Comparison of ENCODE assay signal across 8 cellular contexts in the genomic region with DNA sequence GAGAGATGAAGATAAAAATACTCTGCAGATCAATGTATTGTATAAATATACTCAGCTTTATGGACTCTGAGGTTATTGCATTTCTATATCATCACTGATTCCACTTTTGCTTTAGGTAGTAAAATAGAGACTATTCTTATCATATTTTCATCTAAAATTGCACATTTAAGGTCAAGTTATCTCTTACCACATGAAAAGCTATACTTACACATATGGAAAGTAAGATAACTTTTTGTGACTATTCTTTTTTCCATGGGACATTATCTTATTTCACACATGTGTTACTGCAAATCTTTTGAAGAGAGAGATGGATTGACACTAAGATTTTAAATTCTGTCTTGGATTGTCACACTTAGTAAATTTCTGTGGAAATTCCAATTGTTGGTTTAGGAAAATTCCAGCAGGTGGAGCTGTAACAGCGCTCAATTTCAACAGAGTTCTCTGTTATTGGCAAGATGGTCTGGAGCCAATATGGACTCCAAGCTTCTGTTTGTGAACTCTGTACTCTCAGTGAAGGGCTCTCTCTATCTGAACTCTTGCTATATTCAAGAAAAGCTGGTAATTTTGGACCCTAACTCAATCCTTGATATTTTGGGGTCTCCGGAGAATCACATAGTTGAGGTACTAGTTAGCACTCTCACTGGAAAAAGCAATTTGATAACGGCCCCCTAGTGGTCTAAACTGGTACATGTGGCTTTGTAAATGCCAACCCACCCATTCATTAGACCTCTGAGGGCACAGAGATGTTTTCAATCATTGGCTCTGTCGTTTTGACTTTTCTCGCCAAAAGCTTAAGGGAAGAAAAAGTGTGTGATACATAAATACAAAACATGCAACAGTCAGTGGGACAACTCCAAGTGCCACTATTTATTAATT.
A peak's percentile ranks its signal among the peaks of the same experiment; 100 is the strongest.
DNase-seq lines count a peak whose midpoint lies in the region; ATAC-seq lines count a peak whose summit lies in the region.

No MANE protein-coding gene starts in this region.

- H3K4me1 Mint-ChIP-seq in CD4-positive, alpha-beta memory T cell: peaks cover 0 to 8% (median 5%) of the 10 kb centered on the region in 4 donors
- H3K4me1 Mint-ChIP-seq in stimulated activated effector memory CD8-positive, alpha-beta T cell treated with anti-CD3 and anti-CD28 coated beads, Interleukin-12 subunit alpha, Interleukin-12 subunit beta, amount 100 ng/mL, for 72 hours: no peaks in the 10 kb centered on the region

- POLR2A ChIA-PET in CD4-positive, alpha-beta memory T cell (lab: Charles Lee; ENCODE audit: partially characterized antibody): interaction anchor here (0.7 to 2.2 kb wide), 13 partner anchors 15 to 673 kb away, joined by 3 to 25 read pairs (median 3); no protein-coding TSS in a partner anchor

- no CpG with 5 or more reads among the region's 5 CpGs for WGBS in mesendoderm (ENCODE audit: extremely low coverage, insufficient coverage, low lambda C conversion rate)

- no peaks in the 10 kb centered on the region for H3K9me3 ChIP-seq in CD4-positive, alpha-beta memory T cell (ENCODE audit: control insufficient read depth in 1 of 2, low read length in 2 of 2)

- peak overlapping the region; percentile 77 to 91 (median 85) for H3K4me3 Mint-ChIP-seq in CD4-positive, alpha-beta memory T cell
- peak overlapping the region; percentile 26 for H3K4me3 Mint-ChIP-seq in stimulated activated effector memory CD8-positive, alpha-beta T cell treated with anti-CD3 and anti-CD28 coated beads, Interleukin-12 subunit alpha, Interleukin-12 subunit beta, amount 100 ng/mL, for 72 hours

- no peak overlapping the region for H2BK15ac ChIP-seq in mesendoderm (replicated peaks; ENCODE audit: low read depth)

- no peak overlapping the region for H4K8ac ChIP-seq in mesendoderm (ENCODE audit: low read depth, low read length)

- H3K27me3 ChIP-seq in CD4-positive, alpha-beta memory T cell (ENCODE audit: insufficient read depth, low read length): no peaks in the 10 kb centered on the region
- no peaks in the 10 kb centered on the region for H3K27me3 ChIP-seq in mesendoderm (ENCODE audit: insufficient read depth, low read length, poor library complexity)

- no peaks in the 10 kb centered on the region for H3K4me1 ChIP-seq in CD4-positive, alpha-beta memory T cell (ENCODE audit: insufficient read depth, low read length)
- H3K4me1 ChIP-seq in mesendoderm (ENCODE audit: control insufficient read depth, low read depth, low read length): no peaks in the 10 kb centered on the region

- H3K23ac ChIP-seq in mesendoderm (ENCODE audit: low read length): no peak overlapping the region

- peak overlapping the region; percentile 13 to 27 for H3K4me3 ChIP-seq in CD4-positive, alpha-beta memory T cell (ENCODE audit: low read length in 2 of 2)
- H3K4me3 ChIP-seq in mesendoderm (ENCODE audit: low read length): no peak overlapping the region

- no peak overlapping the region for H3K27ac ChIP-seq in CD4-positive, alpha-beta memory T cell (ENCODE audit: low read depth, low read length)
- no peak overlapping the region for H3K27ac ChIP-seq in mesendoderm (ENCODE audit: low read depth, low read length)

- H3K79me2 ChIP-seq in mesendoderm (ENCODE audit: control insufficient read depth, insufficient read depth, low read length): no peaks in the 10 kb centered on the region

- no peak overlapping the region for H3K9ac ChIP-seq in mesendoderm (ENCODE audit: low read length)

- no peaks in the 10 kb centered on the region for H3K36me3 ChIP-seq in CD4-positive, alpha-beta memory T cell (ENCODE audit: insufficient read depth, low read length)
- no peaks in the 10 kb centered on the region for H3K36me3 ChIP-seq in mesendoderm (ENCODE audit: control insufficient read depth, insufficient read depth, low read length)

- DNase-seq in CD4-positive, alpha-beta memory T cell: peak; percentile 60 to 80 (median 76)
- DNase-seq in NCI-H510A treated with DMSO at 0.1 percent for 48 hours (lab: John Stamatoyannopoulos, UW): peak; percentile 99
- peak; percentile 59 to 77 for DNase-seq in activated CD4-positive, alpha-beta T cell treated with anti-CD3 and anti-CD28 coated beads for 4 hours
- DNase-seq in effector CD8-positive, alpha-beta T cell (lab: John Stamatoyannopoulos, UW): peak; percentile 34
- peak; percentile 83 for DNase-seq in mesendoderm
- DNase-seq in stimulated activated effector memory CD8-positive, alpha-beta T cell treated with anti-CD3 and anti-CD28 coated beads, Interleukin-12 subunit alpha, Interleukin-12 subunit beta, amount 100 ng/mL, for 72 hours (ENCODE audit: low spot score in 2 of 2): peak; percentile 57 to 84

- no peak overlapping the region for H2AK5ac ChIP-seq in mesendoderm (ENCODE audit: low read length)

- no peak overlapping the region for H3K56ac ChIP-seq in mesendoderm (ENCODE audit: low read length)

- intact Hi-C loops in CD4-positive, alpha-beta memory T cell (cut with micrococcal nuclease): loop anchor here (1.0 to 5.0 kb wide), 7 partner anchors 119 to 799 kb away; no protein-coding TSS in a partner anchor

- no peak overlapping the region for H3K4ac ChIP-seq in mesendoderm (ENCODE audit: low read depth, low read length)

- no peaks in the 10 kb centered on the region for H3K9me3 Mint-ChIP-seq in CD4-positive, alpha-beta memory T cell
- no peaks in the 10 kb centered on the region for H3K9me3 Mint-ChIP-seq in stimulated activated effector memory CD8-positive, alpha-beta T cell treated with anti-CD3 and anti-CD28 coated beads, Interleukin-12 subunit alpha, Interleukin-12 subunit beta, amount 100 ng/mL, for 72 hours

- H4K5ac ChIP-seq in mesendoderm (ENCODE audit: low read length): no peak overlapping the region

- H3K36me3 Mint-ChIP-seq in CD4-positive, alpha-beta memory T cell: no peaks in the 10 kb centered on the region
- no peaks in the 10 kb centered on the region for H3K36me3 Mint-ChIP-seq in stimulated activated effector memory CD8-positive, alpha-beta T cell treated with anti-CD3 and anti-CD28 coated beads, Interleukin-12 subunit alpha, Interleukin-12 subunit beta, amount 100 ng/mL, for 72 hours

- H3K27ac Mint-ChIP-seq in CD4-positive, alpha-beta memory T cell: peak overlapping the region in 5 of 7 donors; percentile 54 to 73 (median 61)
- H3K27ac Mint-ChIP-seq in stimulated activated effector memory CD8-positive, alpha-beta T cell treated with anti-CD3 and anti-CD28 coated beads, Interleukin-12 subunit alpha, Interleukin-12 subunit beta, amount 100 ng/mL, for 72 hours: peak overlapping the region; percentile 23

- H3K18ac ChIP-seq in mesendoderm (ENCODE audit: low read length): peak overlapping the region; percentile 41

- H3K4me2 ChIP-seq in mesendoderm (ENCODE audit: low read length): no peak overlapping the region

- peak; percentile 68 for ATAC-seq in GM19324 (IDR thresholded peaks at IDR 0.05; ENCODE audit: low FRiP score, unreplicated experiment)
- ATAC-seq in HG03432 (IDR thresholded peaks at IDR 0.05; ENCODE audit: unreplicated experiment): peak; percentile 94
- peak; percentile 88 for ATAC-seq in stimulated activated effector memory CD8-positive, alpha-beta T cell treated with anti-CD3 and anti-CD28 coated beads, Interleukin-12 subunit alpha, Interleukin-12 subunit beta, amount 100 ng/mL, for 72 hours

- H2BK120ac ChIP-seq in mesendoderm (ENCODE audit: low read depth, low read length): no peak overlapping the region

- CTCF ChIA-PET in CD4-positive, alpha-beta memory T cell (lab: Charles Lee; ENCODE audit: partially characterized antibody): interaction anchor here (0.7 to 8.2 kb wide), 84 partner anchors 10 to 799 kb away, joined by 3 to 127 read pairs (median 5); no protein-coding TSS in a partner anchor

- no peaks in the 10 kb centered on the region for H3K79me1 ChIP-seq in mesendoderm (ENCODE audit: low read length)

- no peak overlapping the region for H2BK5ac ChIP-seq in mesendoderm (ENCODE audit: low read length)

- no peaks in the 10 kb centered on the region for H3K27me3 Mint-ChIP-seq in CD4-positive, alpha-beta memory T cell

Comparison
In these comparisons a context has a peak if more than half of its experiments do, and no peak if none do; other contexts are left out.
1. DNase-seq: peak in every context shown above with its lines; median percentile 99 in NCI-H510A treated with DMSO at 0.1 percent for 48 hours; 83 in mesendoderm; 76 in CD4-positive, alpha-beta memory T cell; 70 in stimulated activated effector memory CD8-positive, alpha-beta T cell treated with anti-CD3 and anti-CD28 coated beads, Interleukin-12 subunit alpha, Interleukin-12 subunit beta, amount 100 ng/mL, for 72 hours; 68 in activated CD4-positive, alpha-beta T cell treated with anti-CD3 and anti-CD28 coated beads for 4 hours; 34 in effector CD8-positive, alpha-beta T cell.